Comparison of ENCODE assay signal across 34 cellular contexts in the genomic region with DNA sequence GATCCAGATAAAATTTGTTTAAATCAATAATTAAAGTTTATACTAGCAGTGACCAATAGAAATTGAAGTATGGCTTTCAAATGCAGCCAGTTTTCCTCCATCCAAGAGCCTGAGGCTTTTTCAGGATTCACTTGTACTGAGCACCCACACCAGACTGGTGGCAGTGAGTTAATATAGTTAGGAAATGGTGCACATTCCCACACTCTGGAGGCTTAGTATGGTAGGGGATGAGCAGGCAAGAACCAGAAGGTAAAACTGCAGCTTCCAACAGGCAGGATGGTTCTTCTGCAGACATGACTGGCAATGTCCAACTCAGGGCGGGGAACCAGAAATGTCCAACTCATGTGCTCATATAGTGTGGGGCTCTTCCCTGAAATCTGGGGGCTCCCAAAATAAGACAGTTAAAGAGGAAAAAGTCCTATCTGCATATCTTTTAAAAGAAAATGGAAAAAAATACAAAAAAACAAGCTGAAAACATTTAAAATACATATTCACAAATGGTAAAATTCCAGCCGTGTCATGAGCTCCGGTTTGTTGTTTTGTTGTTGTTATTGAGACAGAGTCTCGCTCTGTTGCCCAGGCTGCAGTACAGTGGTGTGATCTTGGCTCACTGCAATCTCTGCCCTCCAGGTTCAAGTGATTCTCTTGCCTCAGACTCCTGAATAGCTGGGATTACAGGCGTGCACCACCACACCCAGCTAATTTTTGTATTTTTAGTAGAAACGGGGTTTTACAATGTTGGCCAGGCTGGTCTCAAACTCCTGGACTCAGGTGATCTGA.
"Had no signal": no experiment of that assay in that cellular context is flagged by ENCODE, and none has a peak within 500 bp of the region (broad histone marks: within the 10 kb centered on the region; RNA-seq: fewer than 3 reads in every experiment).

No MANE protein-coding gene starts in this region.

- H3K27ac ChIP-seq: KMS-11 had no signal

- H3K4me3 ChIP-seq: MG63 had no signal

- H3K9ac ChIP-seq: KMS-11 had no signal

- DNase-seq: Karpas-422, Kasumi-1, MG63, MM.1S, MV-4-11, NCI-H1048, NCI-H1092, NCI-H1092 treated with DMSO at 0.1 percent for 48 hours, NCI-H1105, NCI-H1105 treated with DMSO at 0.1 percent for 48 hours, NCI-H1417, NCI-H1417 treated with DMSO at 0.1 percent for 48 hours, NCI-H1436, NCI-H1436 treated with DMSO at 0.1 percent for 48 hours, NCI-H146, NCI-H1694, NCI-H1694 treated with DMSO at 0.1 percent for 48 hours, NCI-H187, NCI-H187 treated with DMSO at 0.1 percent for 48 hours, NCI-H1930, NCI-H2029, NCI-H2029 treated with DMSO at 0.1 percent for 48 hours, NCI-H2081, NCI-H2081 treated with DMSO at 0.1 percent for 48 hours, NCI-H2107, NCI-H2171, NCI-H2171 treated with DMSO at 0.1 percent for 48 hours, NCI-H2227 treated with DMSO at 0.1 percent for 48 hours, NCI-H226, NCI-H345, NCI-H446, NCI-H446 treated with DMSO at 0.1 percent for 48 hours, NCI-H510A had no signal

- H3K27me3 ChIP-seq: MG63 had no signal

- H3K4me2 ChIP-seq: KMS-11 had no signal
